Comparison of ENCODE assay signal across 1 cellular context in genomic region chr15:42584031-42584765, GRCh38.
TF ChIP-seq lines count a peak whose summit lies in the region.

No MANE protein-coding gene starts in this region.

TF ChIP-seq in HepG2, 621 proteins besides CTCF, POLR2A, EP300 and RAD21:
- no peak for TF ChIP-seq ATAD3A (CRISPR knock-in tag; IDR thresholded peaks at IDR 0.05)
- TF ChIP-seq ZNF780A (CRISPR knock-in tag; IDR thresholded peaks at IDR 0.05), result no peak
- no peak for TF ChIP-seq DR1 (CRISPR knock-in tag; IDR thresholded peaks at IDR 0.05)
- TF ChIP-seq ZNF704 (CRISPR knock-in tag; IDR thresholded peaks at IDR 0.05; ENCODE audit: borderline replicate concordance), result no peak
- no peak for TF ChIP-seq RORA (CRISPR knock-in tag; IDR thresholded peaks at IDR 0.05)
- TF ChIP-seq MBD4 (IDR thresholded peaks at IDR 0.05; ENCODE audit: borderline replicate concordance, low read length), result no peak
- TF ChIP-seq PHF5A (CRISPR knock-in tag; IDR thresholded peaks at IDR 0.05; ENCODE audit: low read depth, unreplicated experiment), result no peak
